1 cellular context compared by ENCODE assay signal in the genomic region with DNA sequence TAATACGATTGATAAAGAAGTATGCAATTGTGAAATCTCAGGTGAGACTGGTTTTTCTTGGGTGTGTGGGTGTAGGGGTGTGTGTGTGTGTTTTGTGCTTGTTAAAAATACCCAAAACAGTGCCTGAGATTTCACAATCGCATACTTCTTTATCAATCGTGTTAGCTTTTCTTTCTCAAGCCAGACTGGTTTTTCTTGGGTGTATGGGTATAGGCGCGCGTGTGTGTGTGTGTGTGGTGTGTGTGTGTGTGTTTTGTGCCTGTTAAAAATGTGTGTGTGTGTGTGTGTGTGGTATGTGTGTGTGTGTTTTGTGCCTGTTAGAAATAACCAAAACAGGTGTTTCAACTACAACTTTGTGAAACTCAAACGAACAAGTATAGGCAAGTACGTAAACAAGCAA.
TF ChIP-seq lines count a peak whose summit lies in the region.

No MANE protein-coding gene starts in this region.

TF ChIP-seq in GM23338, 12 proteins besides CTCF, POLR2A, EP300 and RAD21 (continued from another document):
- TF ChIP-seq POLR2AphosphoS5 (IDR thresholded peaks at IDR 0.05; ENCODE audit: low read depth) (no peak), EZH2phosphoT487 (IDR thresholded peaks at IDR 0.05; ENCODE audit: unreplicated experiment) (no peak)
